In genomic region chr9:13744233-13744954, GRCh38 we compare ENCODE assay signal across 21 cellular contexts.
DNase-seq lines count a peak whose midpoint lies in the region; ATAC-seq and TF ChIP-seq lines count a peak whose summit lies in the region.
"Had no signal": no experiment of that assay in that cellular context is flagged by ENCODE, and none has a peak within 500 bp of the region (broad histone marks: within the 10 kb centered on the region; RNA-seq: fewer than 3 reads in every experiment).

No MANE protein-coding gene starts in this region.

- no peaks in the 10 kb centered on the region for H3K9me3 Mint-ChIP-seq in GM23338
- peaks cover 2% of the 10 kb centered on the region for H3K9me3 Mint-ChIP-seq in neural progenitor cell

- ATAC-seq in GM23338, result no peak
- ATAC-seq: T-cell had no signal

- no TSS peak for BruUV-seq in A673 (replicated peaks; lab: Mats Ljungman, UMichigan)

- H3K4me3 ChIP-seq in GM23338 (no peak overlapping the region), SK-N-SH (ENCODE audit: low read depth in 2 of 2, low read length in 1 of 2) (no peak overlapping the region; a peak in 1 of 4 replicates), neural progenitor cell (no peak overlapping the region), adrenal gland (no peak overlapping the region), HAP-1 (no peak overlapping the region), A673 (ENCODE audit: low read depth, low read length, poor library complexity, severe bottlenecking) (no peak overlapping the region)
- H3K4me3 ChIP-seq: SK-N-MC had no signal

- 47% methylated on average over 16 of the region's 16 CpGs for WGBS in SK-N-SH (ENCODE audit: low lambda C conversion rate)
- WGBS in adrenal gland, 4 donors, result 70 to 81% (median 78%) methylated on average over 16 of the region's 16 CpGs

- no peaks in the 10 kb centered on the region for H3K4me1 Mint-ChIP-seq in GM23338
- peaks cover 14% of the 10 kb centered on the region for H3K4me1 Mint-ChIP-seq in neural progenitor cell
- H3K4me1 Mint-ChIP-seq: CD14-positive monocyte, T-cell had no signal

- no peaks in the 10 kb centered on the region for H3K9me3 ChIP-seq in SK-N-SH
- no peaks in the 10 kb centered on the region for H3K9me3 ChIP-seq in neural progenitor cell (ENCODE audit: low read depth)
- H3K9me3 ChIP-seq in adrenal gland (replicated peaks in 1 of 3), result no peaks in the 10 kb centered on the region
- H3K9me3 ChIP-seq in HAP-1, result no peaks in the 10 kb centered on the region
- H3K9me3 ChIP-seq in A673 (ENCODE audit: low read depth, low read length, poor library complexity, severe bottlenecking), result no peaks in the 10 kb centered on the region

- CTCF ChIA-PET in SK-N-SH (lab: Yijun Ruan, JAX), result interaction anchor here (1.1 to 1.7 kb wide), 3 partner anchors 11 to 17 kb away, joined by 3 to 4 read pairs (median 4); no protein-coding TSS in a partner anchor
- CTCF ChIA-PET in A673 (lab: Charles Lee), result no interaction called here

- no peaks in the 10 kb centered on the region for H3K79me2 ChIP-seq in GM23338 (replicated peaks; ENCODE audit: insufficient read depth)
- no peaks in the 10 kb centered on the region for H3K79me2 ChIP-seq in SK-N-SH (ENCODE audit: insufficient read depth)
- H3K79me2 ChIP-seq in neural progenitor cell (ENCODE audit: low read depth), result no peaks in the 10 kb centered on the region

- peaks cover 3% of the 10 kb centered on the region for H3K27me3 Mint-ChIP-seq in GM23338 (ENCODE audit: insufficient read depth, low read depth, poor library complexity)
- H3K27me3 Mint-ChIP-seq in neural progenitor cell (ENCODE audit: insufficient read depth, low read depth), result peaks cover 3% of the 10 kb centered on the region
- H3K27me3 Mint-ChIP-seq: T-cell had no signal

- no peaks in the 10 kb centered on the region for H4K20me1 ChIP-seq in GM23338 (replicated peaks; ENCODE audit: insufficient read depth)
- H4K20me1 ChIP-seq in SK-N-SH (ENCODE audit: insufficient read depth), result no peaks in the 10 kb centered on the region
- H4K20me1 ChIP-seq in neural progenitor cell (ENCODE audit: low read depth), result no peaks in the 10 kb centered on the region

- H3K4me2 ChIP-seq in GM23338, result no peak overlapping the region
- no peak overlapping the region for H3K4me2 ChIP-seq in SK-N-SH
- H3K4me2 ChIP-seq in neural progenitor cell, result no peak overlapping the region

- H3F3A ChIP-seq in GM23338 (replicated peaks; ENCODE audit: low read depth) (no peaks in the 10 kb centered on the region), SK-N-SH (replicated peaks; ENCODE audit: insufficient read depth) (no peaks in the 10 kb centered on the region), neural progenitor cell (ENCODE audit: low read depth) (peaks cover 4% of the 10 kb centered on the region)

- no peak for TF ChIP-seq POLR2A in adrenal gland (IDR thresholded peaks at IDR 0.05)

- H3K36me3 Mint-ChIP-seq in GM23338 (ENCODE audit: low read depth) (no peaks in the 10 kb centered on the region), neural progenitor cell (no peaks in the 10 kb centered on the region)
- H3K36me3 Mint-ChIP-seq: CD14-positive monocyte, T-cell had no signal

- H3K4me3 Mint-ChIP-seq in GM23338 (no peak overlapping the region), neural progenitor cell (no peak overlapping the region)
- H3K4me3 Mint-ChIP-seq: CD14-positive monocyte, H9, T-cell had no signal

- H3K36me3 ChIP-seq in GM23338 (ENCODE audit: insufficient read depth) (no peaks in the 10 kb centered on the region), SK-N-SH (replicated peaks in 1 of 2; ENCODE audit: control insufficient read depth in 1 of 2, insufficient read depth in 2 of 2, low read length in 1 of 2) (no peaks in the 10 kb centered on the region), neural progenitor cell (no peaks in the 10 kb centered on the region), adrenal gland (replicated peaks in 1 of 2) (no peaks in the 10 kb centered on the region), HAP-1 (replicated peaks) (no peaks in the 10 kb centered on the region), A673 (ENCODE audit: insufficient read depth, low read length, poor library complexity, severe bottlenecking) (no peaks in the 10 kb centered on the region)

- H3K9me2 ChIP-seq in GM23338 (ENCODE audit: insufficient read depth) (0 out of 2 replicates have a peak, but pooled peaks cover 2% of the 10 kb centered on the region), SK-N-SH (no peaks in the 10 kb centered on the region)

- H3K4me1 ChIP-seq in GM23338 (ENCODE audit: insufficient read depth) (no peaks in the 10 kb centered on the region), SK-N-SH (ENCODE audit: control insufficient read depth in 1 of 2, insufficient read depth in 2 of 2, low read depth in 1 of 2, low read length in 1 of 2) (peaks cover 0 to 8% of the 10 kb centered on the region in 2 experiments; a peak in 1 of 4 replicates), neural progenitor cell (peaks cover 8% of the 10 kb centered on the region), adrenal gland (replicated peaks in 1 of 2) (no peaks in the 10 kb centered on the region), HAP-1 (no peaks in the 10 kb centered on the region), A673 (ENCODE audit: insufficient read depth, low read length, poor library complexity, severe bottlenecking) (no peaks in the 10 kb centered on the region)

- intact Hi-C loops in head of caudate nucleus (cut with DNase I) (no loop called here), adrenal gland (cut with DNase I) (no loop called here), A673 (cut with micrococcal nuclease; ENCODE audit: unreplicated experiment) (no loop called here)

- H3K27ac Mint-ChIP-seq in GM23338 (no peak overlapping the region), neural progenitor cell (peak overlapping the region; percentile 39)
- H3K27ac Mint-ChIP-seq: CD14-positive monocyte, H9, T-cell had no signal

- POLR2A ChIA-PET in SK-N-SH (lab: Yijun Ruan, JAX), result no interaction called here
- POLR2A ChIA-PET in A673 (lab: Charles Lee; ENCODE audit: low non-redundant PET), result no interaction called here

- no peak overlapping the region for H3K27ac ChIP-seq in GM23338 (ENCODE audit: low read depth)
- H3K27ac ChIP-seq in SK-N-SH (ENCODE audit: low read depth in 2 of 2, low read length in 1 of 2), result no peak overlapping the region; a peak in 1 of 4 replicates
- no peak overlapping the region for H3K27ac ChIP-seq in neural progenitor cell
- no peak overlapping the region for H3K27ac ChIP-seq in adrenal gland
- H3K27ac ChIP-seq in A673 (ENCODE audit: low read depth, low read length, poor library complexity, severe bottlenecking), result no peak overlapping the region
- H3K27ac ChIP-seq: SK-N-MC had no signal

- H2AFZ ChIP-seq in GM23338, result peak overlapping the region; percentile 76; the same call in 1 of the 2 replicates
- no peak overlapping the region for H2AFZ ChIP-seq in SK-N-SH (ENCODE audit: low read depth)
- peak overlapping the region; percentile 10 for H2AFZ ChIP-seq in neural progenitor cell (replicated peaks)

- H3K9ac ChIP-seq in SK-N-SH (no peak overlapping the region), neural progenitor cell (no peak overlapping the region)

- DNase-seq in GM23338 (ENCODE audit: low spot score) (no peak), SK-N-SH (peak; percentile 49), head of caudate nucleus (peak in 25 of 42 donors; percentile 3 to 51 (median 22)), neural progenitor cell (ENCODE audit: low spot score) (peak; percentile 65), adrenal gland (no peak), HAP-1 (ENCODE audit: low spot score in 2 of 2) (no peak), A673 (ENCODE audit: low spot score) (no peak), LoVo (ENCODE audit: low spot score) (no peak)
- DNase-seq: ACHN, AML-193, GDM1, H9, KBM-7, NCI-H1105 treated with DMSO at 0.1 percent for 48 hours, NCI-H1694, NCI-H345, NCI-H526, Right ventricle myocardium superior, T-cell had no signal

- peak in 1 of 2 experiments; percentile 31; a peak in 1 of 4 replicates for TF ChIP-seq EP300 in SK-N-SH (IDR thresholded peaks at IDR 0.05; ENCODE audit: borderline replicate concordance in 1 of 2, low read depth in 1 of 2, low read length in 1 of 2)

- H3K27me3 ChIP-seq in GM23338 (ENCODE audit: insufficient read depth), result no peaks in the 10 kb centered on the region
- H3K27me3 ChIP-seq in SK-N-SH (ENCODE audit: insufficient read depth), result no peaks in the 10 kb centered on the region
- no peaks in the 10 kb centered on the region for H3K27me3 ChIP-seq in neural progenitor cell
- no peaks in the 10 kb centered on the region for H3K27me3 ChIP-seq in adrenal gland
- no peaks in the 10 kb centered on the region for H3K27me3 ChIP-seq in HAP-1 (ENCODE audit: low read depth)
- no peaks in the 10 kb centered on the region for H3K27me3 ChIP-seq in A673 (replicated peaks; ENCODE audit: insufficient read depth, low read depth, low read length, poor library complexity)

- TF ChIP-seq CTCF in GM23338 (conservative IDR thresholded peaks at IDR 0.05; ENCODE audit: low read depth in 2 of 2) (no peak), SK-N-SH (IDR thresholded peaks at IDR 0.05) (no peak), neural progenitor cell (IDR thresholded peaks at IDR 0.05) (no peak), adrenal gland (IDR thresholded peaks at IDR 0.05) (no peak), A673 (conservative IDR thresholded peaks at IDR 0.05; ENCODE audit: low read depth, low read length) (no peak)

- peak; percentile 32 for TF ChIP-seq RAD21 in SK-N-SH (IDR thresholded peaks at IDR 0.05; ENCODE audit: low read length)

- in situ Hi-C loops in HAP-1 (cut with MboI; ENCODE audit: low sequenced_read_pairs), result no loop called here

TF ChIP-seq in GM23338, 12 proteins besides CTCF, POLR2A, EP300 and RAD21:
- no peak for TF ChIP-seq CREB1 (CRISPR knock-in tag; IDR thresholded peaks at IDR 0.05; ENCODE audit: low read depth)
TF ChIP-seq in GM23338: peak in this region for 0.

TF ChIP-seq in SK-N-SH, 30 proteins besides CTCF, POLR2A, EP300 and RAD21 (continues in another document):
- TF ChIP-seq FOSL2 (IDR thresholded peaks at IDR 0.05; ENCODE audit: borderline replicate concordance, low read depth) (no peak), SMC3 (IDR thresholded peaks at IDR 0.05; ENCODE audit: low read depth, low read length) (no peak), YY1 (IDR thresholded peaks at IDR 0.05; ENCODE audit: low read depth) (no peak), RFX5 (IDR thresholded peaks at IDR 0.05; ENCODE audit: low read length) (no peak), NRF1 (IDR thresholded peaks at IDR 0.05; ENCODE audit: low read depth, low read length) (no peak), GATA2 (CRISPR knock-in tag; IDR thresholded peaks at IDR 0.05) (no peak), POLR2AphosphoS5 (IDR thresholded peaks at IDR 0.05; ENCODE audit: low read depth, low read length) (no peak), MAX (IDR thresholded peaks at IDR 0.05; ENCODE audit: low read depth) (no peak)

Comparison
In these comparisons a context has a peak if more than half of its experiments do, and no peak if none do; other contexts are left out.
1. DNase-seq: peak in SK-N-SH (single experiment), head of caudate nucleus (25 of 42) and neural progenitor cell (single experiment); none in GM23338 (single experiment), adrenal gland (0 of 7), HAP-1 (0 of 2), A673 (single experiment) and LoVo (single experiment).